22 cellular contexts compared by ENCODE assay signal in genomic region chr21:34820051-34820450, GRCh38.
A peak's percentile ranks its signal among the peaks of the same experiment; 100 is the strongest.
DNase-seq lines count a peak whose midpoint lies in the region; ATAC-seq and TF ChIP-seq lines count a peak whose summit lies in the region.
"Had no signal": no experiment of that assay in that cellular context is flagged by ENCODE, and none has a peak within 500 bp of the region (broad histone marks: within the 10 kb centered on the region; RNA-seq: fewer than 3 reads in every experiment).

No MANE protein-coding gene starts in this region.

- H4K20me1 ChIP-seq in GM23248 (ENCODE audit: insufficient read depth) (no peaks in the 10 kb centered on the region), osteoblast (ENCODE audit: insufficient read depth, low read length) (peaks cover 21% of the 10 kb centered on the region)

- in situ Hi-C loops in GM23248 (cut with MboI): no loop called here

- H3K9me3 ChIP-seq in GM23248 (ENCODE audit: low read depth) (no peaks in the 10 kb centered on the region), osteoblast (ENCODE audit: low read depth, low read length) (no peaks in the 10 kb centered on the region)
- H3K9me3 ChIP-seq: thoracic aorta had no signal

- peaks cover 70% of the 10 kb centered on the region for H3K36me3 ChIP-seq in GM23248 (ENCODE audit: low read depth)
- H3K36me3 ChIP-seq in osteoblast (ENCODE audit: insufficient read depth, low read length): peaks cover 81% of the 10 kb centered on the region
- H3K36me3 ChIP-seq: thoracic aorta had no signal

- ATAC-seq in GM18907 (IDR thresholded peaks at IDR 0.05; ENCODE audit: unreplicated experiment): no peak
- ATAC-seq: activated CD8-positive, alpha-beta T cell treated with anti-CD3 and anti-CD28 coated beads, Interleukin-2, amount 10 ng/mL, durations not matched to agents 7 days and 5 days; activated T-cell treated with anti-CD3 and anti-CD28 coated beads, Interleukin-2, amount 50 U/mL, for 4 hours; stimulated activated naive CD8-positive, alpha-beta T cell treated with anti-CD3 and anti-CD28 coated beads, Interleukin-15, Interleukin-2, amounts not matched to agents 100 U/mL and 50 U/mL, for 24 hours; T-cell had no signal

- TF ChIP-seq CTCF in NB4 (IDR thresholded peaks at IDR 0.05; ENCODE audit: low read depth, low read length) (no peak), epithelial cell of esophagus (IDR thresholded peaks at IDR 0.05; ENCODE audit: insufficient read depth, low read depth, low read length, missing control alignments) (no peak), osteoblast (IDR thresholded peaks at IDR 0.05; ENCODE audit: extremely low read depth, low read depth, low read length) (no peak)

- H3K27me3 ChIP-seq in GM23248 (replicated peaks; ENCODE audit: insufficient read depth) (no peaks in the 10 kb centered on the region), osteoblast (ENCODE audit: insufficient read depth, low read length) (no peaks in the 10 kb centered on the region)

- peaks cover 89% of the 10 kb centered on the region for H3F3A ChIP-seq in GM23248 (ENCODE audit: insufficient read depth)

- H2AFZ ChIP-seq in GM23248 (no peak overlapping the region), osteoblast (ENCODE audit: low read length) (no peak overlapping the region)

- no peak overlapping the region for H3K9ac ChIP-seq in GM23248
- H3K9ac ChIP-seq: KMS-11 had no signal

- H3K4me2 ChIP-seq in GM23248 (ENCODE audit: unreplicated experiment) (no peak overlapping the region), osteoblast (ENCODE audit: insufficient read depth, low read length) (no peak overlapping the region)
- H3K4me2 ChIP-seq: KMS-11 had no signal

- DNase-seq in GM23248 (no peak), NB4 (ENCODE audit: low read depth) (peak; percentile 44), epithelial cell of esophagus (ENCODE audit: low read depth) (peak; percentile 57), osteoblast (ENCODE audit: insufficient read length, low spot score, missing footprints) (no peak), DMS153 (lab: John Stamatoyannopoulos, UW) (no peak), DMS53 treated with DMSO at 0.1 percent for 48 hours (lab: John Stamatoyannopoulos, UW; ENCODE audit: unreplicated experiment) (no peak)
- DNase-seq: activated CD8-positive, alpha-beta T cell treated with anti-CD3 and anti-CD28 coated beads, Interleukin-2, amount 10 ng/mL, durations not matched to agents 7 days and 5 days; activated T-cell treated with anti-CD3 and anti-CD28 coated beads, Interleukin-2, amount 50 U/mL, for 4 hours; anterior cingulate cortex; NCI-H1436 treated with DMSO at 0.1 percent for 48 hours; NCI-H2107; NCI-H446 treated with DMSO at 0.1 percent for 48 hours; NK-92 treated with Interleukin-12 subunit alpha and Interleukin-12 subunit beta, amount 100 ng/mL, for 24 hours; occipital lobe; stimulated activated CD4-positive, alpha-beta T cell treated with anti-CD3 and anti-CD28 coated beads, Interleukin-12 subunit alpha, Interleukin-12 subunit beta, amount 100 ng/mL, for 4 hours; stimulated activated CD4-positive, alpha-beta T cell treated with anti-CD3 and anti-CD28 coated beads, Interleukin-4, amount 100 ng/mL, for 4 hours; stimulated activated naive CD8-positive, alpha-beta T cell treated with anti-CD3 and anti-CD28 coated beads, Interleukin-15, Interleukin-2, amounts not matched to agents 100 U/mL and 50 U/mL, for 24 hours; T-cell had no signal

- no peaks in the 10 kb centered on the region for H3K9me2 ChIP-seq in GM23248 (ENCODE audit: insufficient read depth)

- H3K79me2 ChIP-seq in GM23248 (ENCODE audit: insufficient read depth) (peaks cover 95% of the 10 kb centered on the region), osteoblast (ENCODE audit: insufficient read depth, low read length) (peaks cover 84% of the 10 kb centered on the region)

- TF ChIP-seq POLR2A in NB4 (IDR thresholded peaks at IDR 0.05; ENCODE audit: extremely low read depth, insufficient read length): no peak

- H3K4me3 ChIP-seq in GM23248: no peak overlapping the region
- no peak overlapping the region for H3K4me3 ChIP-seq in NB4 (ENCODE audit: low read depth, low read length)
- H3K4me3 ChIP-seq in epithelial cell of esophagus (ENCODE audit: low read length): no peak overlapping the region
- H3K4me3 ChIP-seq in osteoblast (ENCODE audit: insufficient read depth, low read length): no peak overlapping the region
- H3K4me3 ChIP-seq: thoracic aorta had no signal

- H3K27ac ChIP-seq in GM23248 (peak overlapping the region; percentile 23), osteoblast (ENCODE audit: low read depth, low read length) (peak overlapping the region; percentile 23)
- H3K27ac ChIP-seq: C4-2B, KMS-11, thoracic aorta had no signal

- WGBS in GM23248 (ENCODE audit: low coverage in 1 of 2, low lambda C conversion rate in 2 of 2, missing lambda C conversion rate in 2 of 2), 2 experiments: 89 to 95% methylated on average over 9 of the region's 9 CpGs

- H3K4me1 ChIP-seq in GM23248 (ENCODE audit: insufficient read depth) (peaks cover 28% of the 10 kb centered on the region), osteoblast (ENCODE audit: insufficient read depth, low read length) (peaks cover 32% of the 10 kb centered on the region)

Comparison
In these comparisons a context has a peak if more than half of its experiments do, and no peak if none do; other contexts are left out.
1. DNase-seq: peak in NB4 (single experiment) and epithelial cell of esophagus (single experiment); none in GM23248 (single experiment), osteoblast (single experiment), DMS153 (single experiment) and DMS53 treated with DMSO at 0.1 percent for 48 hours (single experiment).